1 cellular context compared by ENCODE assay signal in the genomic region with DNA sequence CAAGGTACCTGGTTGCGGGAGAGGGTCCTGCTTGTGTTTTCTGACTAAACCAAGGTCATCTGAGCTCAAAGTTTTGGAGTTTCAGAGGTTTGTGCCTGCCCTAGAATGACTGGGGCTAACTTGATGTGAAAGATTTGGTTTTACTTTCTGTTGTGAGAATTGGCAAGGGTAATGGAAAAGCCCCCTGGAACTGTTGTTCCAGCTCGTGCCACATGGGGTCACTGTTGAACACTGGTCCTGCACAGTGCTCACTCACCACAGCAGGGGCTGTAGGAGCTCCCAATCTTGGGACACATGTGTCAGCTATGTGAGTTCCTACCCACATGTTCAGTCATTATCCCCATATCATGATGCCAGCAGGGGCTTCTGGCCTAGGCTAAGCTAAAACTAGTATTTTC.
TF ChIP-seq lines count a peak whose summit lies in the region.

No MANE protein-coding gene starts in this region.

TF ChIP-seq in A549, 52 proteins besides CTCF, POLR2A, EP300 and RAD21 (continued from another document):
- no peak for TF ChIP-seq HOXA7 (CRISPR knock-in tag; IDR thresholded peaks at IDR 0.05)
